20 cellular contexts compared by ENCODE assay signal in the genomic region with DNA sequence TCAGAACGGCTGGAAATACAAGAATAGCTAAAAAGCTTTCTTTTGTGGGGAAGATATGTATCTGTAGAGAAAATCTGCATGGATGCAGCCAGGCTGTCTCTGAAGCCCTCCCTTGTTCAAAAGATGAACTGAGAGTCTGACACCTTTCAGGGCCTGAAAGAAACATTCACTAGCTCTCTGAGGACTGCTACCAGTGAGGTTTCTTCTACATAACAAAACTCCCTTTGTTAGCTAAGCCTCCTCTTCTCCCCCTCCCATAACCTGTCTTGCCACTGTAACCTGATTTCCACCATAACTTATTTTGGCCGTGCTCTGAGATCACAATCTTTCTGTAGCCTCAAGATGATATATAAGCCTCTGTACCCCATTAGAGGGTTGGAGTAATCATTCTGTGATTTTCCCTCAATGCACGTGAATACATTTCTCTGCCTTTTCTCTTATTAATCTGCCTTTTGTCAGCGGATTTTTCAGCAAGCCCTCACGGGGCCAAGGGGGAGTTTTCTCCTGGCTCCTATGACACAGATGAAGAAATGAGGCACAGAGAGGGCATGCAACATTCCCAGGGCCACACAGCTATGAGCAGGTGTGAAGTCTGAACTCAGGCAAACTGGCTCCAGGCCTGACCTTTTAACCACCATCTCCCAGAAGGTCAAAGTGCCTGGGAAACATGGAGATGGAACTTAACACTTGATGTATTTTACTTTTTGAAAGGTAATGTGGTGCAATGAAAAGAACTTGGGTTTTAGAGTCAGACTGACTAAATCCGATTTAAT.
DNase-seq lines count a peak whose midpoint lies in the region; ATAC-seq and TF ChIP-seq lines count a peak whose summit lies in the region.
"Had no signal": no experiment of that assay in that cellular context is flagged by ENCODE, and none has a peak within 500 bp of the region (broad histone marks: within the 10 kb centered on the region; RNA-seq: fewer than 3 reads in every experiment).

No MANE protein-coding gene starts in this region.

- no peak for ATAC-seq in GM18498 (IDR thresholded peaks at IDR 0.05; ENCODE audit: unreplicated experiment)
- ATAC-seq: effector memory CD8-positive, alpha-beta T cell had no signal

- no peaks in the 10 kb centered on the region for H3K79me2 ChIP-seq in osteoblast (ENCODE audit: insufficient read depth, low read length)

- H3K27me3 ChIP-seq in H7 (ENCODE audit: control insufficient read depth, insufficient read depth, low read length) (no peaks in the 10 kb centered on the region), osteoblast (ENCODE audit: insufficient read depth, low read length) (no peaks in the 10 kb centered on the region)
- H3K27me3 ChIP-seq: Peyer's patch, stomach had no signal

- H3K27ac ChIP-seq in 22Rv1 (peak overlapping the region; percentile 81), osteoblast (ENCODE audit: low read depth, low read length) (no peak overlapping the region)
- H3K27ac ChIP-seq: Peyer's patch had no signal

- H3K36me3 ChIP-seq in H7 (replicated peaks; ENCODE audit: control insufficient read depth, insufficient read depth, low read length) (no peaks in the 10 kb centered on the region), osteoblast (ENCODE audit: insufficient read depth, low read length) (no peaks in the 10 kb centered on the region)
- H3K36me3 ChIP-seq: Peyer's patch, stomach had no signal

- no peak overlapping the region for H3K4me2 ChIP-seq in osteoblast (ENCODE audit: insufficient read depth, low read length)

- H2AFZ ChIP-seq in osteoblast (ENCODE audit: low read length), result no peak overlapping the region

- no peaks in the 10 kb centered on the region for H4K20me1 ChIP-seq in osteoblast (ENCODE audit: insufficient read depth, low read length)

- no peak overlapping the region for H3K4me3 ChIP-seq in H7 (ENCODE audit: insufficient read depth, low read depth, low read length)
- H3K4me3 ChIP-seq in osteoblast (ENCODE audit: insufficient read depth, low read length), result no peak overlapping the region
- H3K4me3 ChIP-seq: Peyer's patch, stomach had no signal

- H3K9me3 ChIP-seq in osteoblast (ENCODE audit: low read depth, low read length), result no peaks in the 10 kb centered on the region
- H3K9me3 ChIP-seq: Peyer's patch had no signal

- TF ChIP-seq CTCF in 22Rv1 (IDR thresholded peaks at IDR 0.05) (no peak), osteoblast (IDR thresholded peaks at IDR 0.05; ENCODE audit: extremely low read depth, low read depth, low read length) (no peak)

- DNase-seq in H7, result peak; percentile 46
- peak; percentile 48 for DNase-seq in SK-N-DZ (ENCODE audit: low spot score)
- peak; percentile 18 for DNase-seq in iPS-NIHi11 (ENCODE audit: low spot score)
- no peak for DNase-seq in DMS153 treated with DMSO at 0.1 percent for 48 hours (lab: John Stamatoyannopoulos, UW; ENCODE audit: unreplicated experiment)
- no peak for DNase-seq in NCI-H2081 treated with DMSO at 0.1 percent for 48 hours (lab: John Stamatoyannopoulos, UW)
- DNase-seq in osteoblast (ENCODE audit: insufficient read length, low spot score, missing footprints), result no peak
- DNase-seq: activated CD4-positive, alpha-beta T cell treated with anti-CD3 and anti-CD28 coated beads, Interleukin-2, amount 50 U/mL, for 4 hours; activated T-cell treated with anti-CD3 and anti-CD28 coated beads, Interleukin-2, amount 50 U/mL, for 48 hours; CD4-positive, CD25-positive, alpha-beta regulatory T cell; effector memory CD8-positive, alpha-beta T cell; HCEC 1CT; MV-4-11; naive B cell; NCI-H2029; NCI-H748 treated with DMSO at 0.1 percent for 48 hours; Peyer's patch; stimulated activated CD4-positive, alpha-beta T cell treated with anti-CD3 and anti-CD28 coated beads, Interleukin-15, amount 100 ng/mL, for 24 hours; stomach had no signal

- H3K4me1 ChIP-seq in osteoblast (ENCODE audit: insufficient read depth, low read length), result peaks cover 2% of the 10 kb centered on the region
- H3K4me1 ChIP-seq: Peyer's patch had no signal

Comparison
In these comparisons a context has a peak if more than half of its experiments do, and no peak if none do; other contexts are left out.
1. DNase-seq: peak in H7 (single experiment), SK-N-DZ (single experiment) and iPS-NIHi11 (single experiment); none in DMS153 treated with DMSO at 0.1 percent for 48 hours (single experiment), NCI-H2081 treated with DMSO at 0.1 percent for 48 hours (single experiment) and osteoblast (single experiment).